Comparison of ENCODE assay signal across 10 cellular contexts in genomic region chr4:76752911-76753494, GRCh38.
DNase-seq lines count a peak whose midpoint lies in the region; ATAC-seq, FAIRE-seq and TF ChIP-seq lines count a peak whose summit lies in the region.
"Had no signal": no experiment of that assay in that cellular context is flagged by ENCODE, and none has a peak within 500 bp of the region (broad histone marks: within the 10 kb centered on the region; RNA-seq: fewer than 3 reads in every experiment).

No MANE protein-coding gene starts in this region.

- H3K4me1 ChIP-seq in Loucy (ENCODE audit: insufficient read depth, low read length, poor library complexity, severe bottlenecking) (peaks cover 68% of the 10 kb centered on the region), muscle layer of duodenum (ENCODE audit: control insufficient read depth in 1 of 2, insufficient read depth in 2 of 2, low read length in 2 of 2) (peaks cover 0 to 15% of the 10 kb centered on the region in 2 donors), kidney (ENCODE audit: control insufficient read depth in 1 of 2, insufficient read depth in 1 of 2, low read depth in 1 of 2, low read length in 2 of 2) (peaks cover 2 to 9% of the 10 kb centered on the region in 2 donors)

- H3K9me2 ChIP-seq in Loucy (replicated peaks; ENCODE audit: low read depth, low read length), result no peaks in the 10 kb centered on the region

- peaks cover 20% of the 10 kb centered on the region for H3K36me3 ChIP-seq in BJ (ENCODE audit: control insufficient read depth, insufficient read depth, low read length)
- H3K36me3 ChIP-seq in Loucy (ENCODE audit: insufficient read depth, low read length), result no peaks in the 10 kb centered on the region
- peaks cover 6 to 12% of the 10 kb centered on the region in 2 donors for H3K36me3 ChIP-seq in muscle layer of duodenum (ENCODE audit: control insufficient read depth in 1 of 2, insufficient read depth in 2 of 2, low read length in 2 of 2)
- peaks cover 6 to 25% of the 10 kb centered on the region in 2 donors for H3K36me3 ChIP-seq in kidney (ENCODE audit: control insufficient read depth in 1 of 2, insufficient read depth in 2 of 2, low read length in 2 of 2)

- no peak overlapping the region for H3K4me3 ChIP-seq in BJ (ENCODE audit: low read depth, low read length)
- H3K4me3 ChIP-seq in Loucy (ENCODE audit: low read length, poor library complexity, severe bottlenecking), result peak overlapping the region; percentile 55
- peak overlapping the region in 4 of 59 donors; percentile 1 to 17 (median 10) for H3K4me3 ChIP-seq in dorsolateral prefrontal cortex
- no peak overlapping the region for H3K4me3 ChIP-seq in muscle layer of duodenum (ENCODE audit: low read depth in 1 of 2, low read length in 2 of 2)
- no peak overlapping the region for H3K4me3 ChIP-seq in kidney (ENCODE audit: low read length in 2 of 2)
- H3K4me3 ChIP-seq: K562 had no signal

- H2AFZ ChIP-seq in Loucy (ENCODE audit: low read length), result no peak overlapping the region

- H3K9ac ChIP-seq in Loucy (ENCODE audit: low read depth, low read length, poor library complexity, severe bottlenecking) (peak overlapping the region; percentile 74), kidney (ENCODE audit: low read length in 2 of 2) (no peak overlapping the region)

- H3K27me3 ChIP-seq in BJ (ENCODE audit: control insufficient read depth, insufficient read depth, low read length) (no peaks in the 10 kb centered on the region), Loucy (ENCODE audit: insufficient read depth, low read length, poor library complexity, severe bottlenecking) (no peaks in the 10 kb centered on the region), dorsolateral prefrontal cortex (peaks cover 0 to 6% (median 0%) of the 10 kb centered on the region in 45 donors), muscle layer of duodenum (ENCODE audit: low read depth, low read length) (no peaks in the 10 kb centered on the region)

- no peaks in the 10 kb centered on the region for H3K79me2 ChIP-seq in Loucy (ENCODE audit: insufficient read depth, low read length)

- no peak for FAIRE-seq in kidney (lab: Jason Lieb, UNC)
- FAIRE-seq: GM18507, K562 had no signal

- H3F3A ChIP-seq in Loucy (ENCODE audit: low read depth), result peaks cover 5% of the 10 kb centered on the region; the same call in 1 of the 2 replicates

- TF ChIP-seq CTCF in BJ (IDR thresholded peaks at IDR 0.05; ENCODE audit: insufficient read depth, low read depth, low read length) (no peak), Loucy (conservative IDR thresholded peaks at IDR 0.05; ENCODE audit: low read length) (no peak), dorsolateral prefrontal cortex (IDR thresholded peaks at IDR 0.05 in 54 of 56, conservative IDR thresholded peaks at IDR 0.05 in 2 of 56; ENCODE audit: low read depth in 1 of 56, partially characterized antibody in 56 of 56) (no peak), kidney (IDR thresholded peaks at IDR 0.05; ENCODE audit: borderline replicate concordance, extremely low read depth, insufficient read depth) (no peak)

- H3K4me2 ChIP-seq in Loucy (ENCODE audit: low read depth, low read length, poor library complexity, severe bottlenecking), result peak overlapping the region; percentile 73

- H4K20me1 ChIP-seq in Loucy (ENCODE audit: insufficient read depth, low read length, poor library complexity, severe bottlenecking), result no peaks in the 10 kb centered on the region

- H3K9me3 ChIP-seq in Loucy (ENCODE audit: insufficient read depth, low read depth, low read length) (peaks cover 6% of the 10 kb centered on the region), muscle layer of duodenum (ENCODE audit: control insufficient read depth in 1 of 2, low read length in 2 of 2) (no peaks in the 10 kb centered on the region), kidney (ENCODE audit: control insufficient read depth in 1 of 2, low read length in 2 of 2) (peaks cover 0 to 5% of the 10 kb centered on the region in 2 donors)

- intact Hi-C loops in dorsolateral prefrontal cortex (cut with DNase I) (loop anchor here in 1 of 2 donors (5.0 kb wide), 2 partner anchors 241 to 316 kb away; partner anchors contain the start of gene SHROOM3), kidney (cut with DNase I) (no loop called here)

- POLR2A ChIA-PET in BJ (lab: Charles Lee), result interaction anchor here (0.6 to 1.3 kb wide), 15 partner anchors 9 to 283 kb away, joined by 3 to 7 read pairs (median 3); partner anchors contain the start of gene SEPTIN11

- peak overlapping the region in 39 of 59 donors; percentile 1 to 74 (median 49) for H3K27ac ChIP-seq in dorsolateral prefrontal cortex
- peak overlapping the region; percentile 12 for H3K27ac ChIP-seq in muscle layer of duodenum (ENCODE audit: low read length)
- H3K27ac ChIP-seq in kidney (ENCODE audit: low read depth in 2 of 2, low read length in 2 of 2), result peak overlapping the region in 1 of 2 donors; percentile 35

- ATAC-seq in GM21515 (IDR thresholded peaks at IDR 0.05; ENCODE audit: unreplicated experiment) (no peak), HG03342 (IDR thresholded peaks at IDR 0.05; ENCODE audit: unreplicated experiment) (no peak)
- ATAC-seq: K562 had no signal

- CTCF ChIA-PET in BJ (lab: Yijun Ruan, JAX), result interaction anchor here (0.6 to 1.4 kb wide), 2 partner anchors 89 to 292 kb away, joined by 3 read pairs; no protein-coding TSS in a partner anchor

- peak; percentile 97 for DNase-seq in BJ (ENCODE audit: low read depth)
- DNase-seq in dorsolateral prefrontal cortex, result peak in 2 of 10 donors; percentile 30 to 51
- DNase-seq in COR-L47 (lab: John Stamatoyannopoulos, UW), result no peak
- DNase-seq in kidney, result no peak
